Comparison of ENCODE assay signal across 16 cellular contexts in genomic region chr2:97747285-97747684, GRCh38. TPM values are rescaled to one million over a fixed set of nuclear protein-coding genes. Genes with fewer than 3 reads are reported as not detected.
DNase-seq lines count a peak whose midpoint lies in the region; ATAC-seq and TF ChIP-seq lines count a peak whose summit lies in the region.
"Had no signal": no experiment of that assay in that cellular context is flagged by ENCODE, and none has a peak within 500 bp of the region (broad histone marks: within the 10 kb centered on the region; RNA-seq: fewer than 3 reads in every experiment).

No MANE protein-coding gene starts in this region.

- 91 to 94% methylated on average over 3 of the region's 3 CpGs for WGBS in GM23248 (ENCODE audit: low coverage in 1 of 2, low lambda C conversion rate in 2 of 2, missing lambda C conversion rate in 2 of 2), 2 experiments

- H3K79me2 ChIP-seq in GM23248 (ENCODE audit: insufficient read depth): no peaks in the 10 kb centered on the region

- no peak for TF ChIP-seq CTCF in natural killer cell (IDR thresholded peaks at IDR 0.05)

- H3K4me3 ChIP-seq in GM23248: no peak overlapping the region
- H3K4me3 ChIP-seq: MG63 had no signal

- no peaks in the 10 kb centered on the region for H4K20me1 ChIP-seq in GM23248 (ENCODE audit: insufficient read depth)

- ATAC-seq in activated naive CD8-positive, alpha-beta T cell treated with anti-CD3 and anti-CD28 coated beads, Interleukin-2, amount 50 U/mL, for 24 hours: no peak
- ATAC-seq in natural killer cell: peak; percentile 50 to 64 (median 63)
- ATAC-seq: HCT116 had no signal

- peaks cover 17% of the 10 kb centered on the region for H3K36me3 Mint-ChIP-seq in activated naive CD8-positive, alpha-beta T cell treated with anti-CD3 and anti-CD28 coated beads, Interleukin-2, amount 50 U/mL, for 24 hours (ENCODE audit: low read depth)
- no peaks in the 10 kb centered on the region for H3K36me3 Mint-ChIP-seq in natural killer cell

- H3K27me3 Mint-ChIP-seq in activated naive CD8-positive, alpha-beta T cell treated with anti-CD3 and anti-CD28 coated beads, Interleukin-2, amount 50 U/mL, for 24 hours: no peaks in the 10 kb centered on the region
- H3K27me3 Mint-ChIP-seq in natural killer cell (ENCODE audit: low read depth in 2 of 2): no peaks in the 10 kb centered on the region
- H3K27me3 Mint-ChIP-seq: activated naive CD4-positive, alpha-beta T cell treated with anti-CD3 and anti-CD28 coated beads, Interleukin-2, amount 10 ng/mL, durations not matched to agents 7 days and 5 days had no signal

- no peak overlapping the region for H2AFZ ChIP-seq in GM23248

- 0 out of 2 replicates have a peak, but pooled peaks cover 5% of the 10 kb centered on the region for H3F3A ChIP-seq in GM23248 (ENCODE audit: insufficient read depth)

- H3K4me1 Mint-ChIP-seq in activated naive CD8-positive, alpha-beta T cell treated with anti-CD3 and anti-CD28 coated beads, Interleukin-2, amount 50 U/mL, for 24 hours: peaks cover 62% of the 10 kb centered on the region
- peaks cover 73 to 84% of the 10 kb centered on the region in 2 donors for H3K4me1 Mint-ChIP-seq in natural killer cell

- peak overlapping the region; percentile 26 for H3K27ac Mint-ChIP-seq in activated naive CD8-positive, alpha-beta T cell treated with anti-CD3 and anti-CD28 coated beads, Interleukin-2, amount 50 U/mL, for 24 hours
- peak overlapping the region; percentile 80 to 94 for H3K27ac Mint-ChIP-seq in natural killer cell
- H3K27ac Mint-ChIP-seq: activated naive CD4-positive, alpha-beta T cell treated with anti-CD3 and anti-CD28 coated beads, Interleukin-2, amount 10 ng/mL, durations not matched to agents 7 days and 5 days had no signal

- H3K9ac ChIP-seq in GM23248: no peak overlapping the region

- H3K9me2 ChIP-seq in GM23248 (ENCODE audit: insufficient read depth): no peaks in the 10 kb centered on the region

- intact Hi-C loops in natural killer cell (cut with micrococcal nuclease): loop anchor here (1.0 to 10.0 kb wide), 4 partner anchors 26 to 888 kb away; partner anchors contain the start of gene ACTR1B

- H3K4me1 ChIP-seq in GM23248 (ENCODE audit: insufficient read depth): peaks cover 14% of the 10 kb centered on the region

- in situ Hi-C loops in GM23248 (cut with MboI): no loop called here

- DNase-seq in DMS 273 (lab: John Stamatoyannopoulos, UW; ENCODE audit: unreplicated experiment) (peak; percentile 35), DMS 273 treated with DMSO at 0.1 percent for 48 hours (lab: John Stamatoyannopoulos, UW) (no peak), GM23248 (no peak), natural killer cell (peak; percentile 53), ureter (ENCODE audit: low spot score) (no peak), activated gamma-delta T cell (lab: John Stamatoyannopoulos, UW) (no peak), medulla oblongata (ENCODE audit: extremely low spot score) (no peak)
- DNase-seq in activated naive CD8-positive, alpha-beta T cell treated with anti-CD3 and anti-CD28 coated beads, Interleukin-2, amount 50 U/mL, for 24 hours: no peak
- DNase-seq: activated naive CD4-positive, alpha-beta T cell treated with anti-CD3 and anti-CD28 coated beads, Interleukin-2, amount 10 ng/mL, durations not matched to agents 7 days and 5 days; DMS79 treated with DMSO at 0.1 percent for 48 hours; hippocampal formation; midbrain; NCI-H82 had no signal

- H3K9me3 Mint-ChIP-seq in activated naive CD8-positive, alpha-beta T cell treated with anti-CD3 and anti-CD28 coated beads, Interleukin-2, amount 50 U/mL, for 24 hours: no peaks in the 10 kb centered on the region
- no peaks in the 10 kb centered on the region for H3K9me3 Mint-ChIP-seq in natural killer cell
- H3K9me3 Mint-ChIP-seq: activated naive CD4-positive, alpha-beta T cell treated with anti-CD3 and anti-CD28 coated beads, Interleukin-2, amount 10 ng/mL, durations not matched to agents 7 days and 5 days had no signal

- H3K27me3 ChIP-seq in GM23248 (replicated peaks; ENCODE audit: insufficient read depth): no peaks in the 10 kb centered on the region
- H3K27me3 ChIP-seq: MG63 had no signal

- peak overlapping the region; percentile 29; the same call in 1 of the 2 replicates for H3K27ac ChIP-seq in GM23248
- H3K27ac ChIP-seq: 22Rv1 had no signal

- no peak overlapping the region for H3K4me2 ChIP-seq in GM23248 (ENCODE audit: unreplicated experiment)

- no peaks in the 10 kb centered on the region for H3K36me3 ChIP-seq in GM23248 (ENCODE audit: low read depth)

- H3K4me3 Mint-ChIP-seq in activated naive CD8-positive, alpha-beta T cell treated with anti-CD3 and anti-CD28 coated beads, Interleukin-2, amount 50 U/mL, for 24 hours: peak overlapping the region; percentile 33
- peak overlapping the region; percentile 62 for H3K4me3 Mint-ChIP-seq in natural killer cell
- H3K4me3 Mint-ChIP-seq: activated naive CD4-positive, alpha-beta T cell treated with anti-CD3 and anti-CD28 coated beads, Interleukin-2, amount 10 ng/mL, durations not matched to agents 7 days and 5 days had no signal

- no peaks in the 10 kb centered on the region for H3K9me3 ChIP-seq in GM23248 (ENCODE audit: low read depth)
- H3K9me3 ChIP-seq: MG63 had no signal

RNA-seq across cellular contexts. Expression of gene ZAP70, which starts 33.9 kb away (rescaled TPM):
- not detected in 2 replicates for total RNA-seq in GM23248 (2014; rRNA removed; shearing (Covaris generic))
- polyA plus RNA-seq in GM23248 (2016; fragmentation: Nextera tagmentation; extraction: Ambion mirVana): not detected in 2 replicates
- total RNA-seq in natural killer cell: 1,000 to 10,000 TPM in 1 of 3 donors, 100 to 1,000 TPM in 2; 883 to 1,008 (median 954) TPM
- 5.2 TPM for total RNA-seq in ureter

Comparison
In these comparisons a context has a peak if more than half of its experiments do, and no peak if none do; other contexts are left out.
1. DNase-seq: peak in DMS 273 (single experiment) and natural killer cell (single experiment); none in DMS 273 treated with DMSO at 0.1 percent for 48 hours (single experiment), GM23248 (single experiment), activated naive CD8-positive, alpha-beta T cell treated with anti-CD3 and anti-CD28 coated beads, Interleukin-2, amount 50 U/mL, for 24 hours (single experiment), ureter (single experiment), activated gamma-delta T cell (single experiment) and medulla oblongata (single experiment).
2. RNA of gene ZAP70, which starts 33.9 kb away (total RNA-seq): 883 to 1,008 TPM in natural killer cell; 5.2 TPM in ureter (single experiment) and not detected in GM23248; every median in the first group is over 100 times any median in the second.